15 cellular contexts compared by ENCODE assay signal in genomic region chr7:140519007-140519399, GRCh38. TPM values are rescaled to one million over a fixed set of nuclear protein-coding genes. Genes with fewer than 3 reads are reported as not detected.
DNase-seq lines count a peak whose midpoint lies in the region; ATAC-seq and TF ChIP-seq lines count a peak whose summit lies in the region.
"Had no signal": no experiment of that assay in that cellular context is flagged by ENCODE, and none has a peak within 500 bp of the region (broad histone marks: within the 10 kb centered on the region; RNA-seq: fewer than 3 reads in every experiment).

No MANE protein-coding gene starts in this region.

- H3K27ac ChIP-seq in GM23338 (ENCODE audit: low read depth) = 0 out of 2 replicates have a peak overlapping the region, but pooled peaks have one; percentile 8
- peak overlapping the region; percentile 44 for H3K27ac ChIP-seq in ectodermal cell (ENCODE audit: insufficient read depth, low read depth, low read length, poor library complexity, severe bottlenecking)

- H3F3A ChIP-seq in GM23338 (replicated peaks; ENCODE audit: low read depth) = 0 out of 2 replicates have a peak, but pooled peaks cover 5% of the 10 kb centered on the region

- ATAC-seq in GM23338 = peak; percentile 14
- peak; percentile 4 for ATAC-seq in sciatic nerve
- ATAC-seq in GM21360 (IDR thresholded peaks at IDR 0.05; ENCODE audit: unreplicated experiment) = no peak

- H3K9me2 ChIP-seq in GM23338 (ENCODE audit: insufficient read depth) = no peaks in the 10 kb centered on the region

- DNase-seq in GM23338 (ENCODE audit: low spot score) = peak; percentile 21
- peak; percentile 73 for DNase-seq in islet precursor cell
- no peak for DNase-seq in sciatic nerve (ENCODE audit: low spot score)
- DNase-seq in amygdala (lab: John Stamatoyannopoulos, UW) = no peak
- DNase-seq in stimulated activated CD4-positive, alpha-beta T cell treated with anti-CD3 and anti-CD28 coated beads, Interleukin-4, amount 100 ng/mL, for 24 hours = no peak
- no peak for DNase-seq in erythroblast (lab: John Stamatoyannopoulos, UW)
- DNase-seq: activated CD4-positive, alpha-beta T cell treated with anti-CD3 and anti-CD28 coated beads, Interleukin-2, amount 50 U/mL, for 4 hours; activated naive CD8-positive, alpha-beta T cell treated with anti-CD3 and anti-CD28 coated beads for 36 hours; activated T-cell treated with anti-CD3 and anti-CD28 coated beads, Interleukin-2, amount 50 U/mL, for 48 hours; CD8-positive, alpha-beta memory T cell; EL; NCI-H526; OCI-M1 had no signal

- WGBS in ectodermal cell, 2 experiments = 77 to 79% methylated on average over 7 of the region's 7 CpGs

- intact Hi-C loops in sciatic nerve (cut with DNase I) = loop anchor here (5.0 kb wide), 1 partner anchor 138 kb away; no protein-coding TSS in a partner anchor

- peaks cover 5% of the 10 kb centered on the region for H3K27me3 Mint-ChIP-seq in GM23338 (ENCODE audit: insufficient read depth, low read depth, poor library complexity)

- H3K4me1 ChIP-seq in GM23338 (ENCODE audit: insufficient read depth) = peaks cover 5% of the 10 kb centered on the region; the same call in 1 of the 2 replicates
- H3K4me1 ChIP-seq in ectodermal cell (ENCODE audit: control insufficient read depth, insufficient read depth, low read length) = peaks cover 13% of the 10 kb centered on the region

- no peaks in the 10 kb centered on the region for H3K27me3 ChIP-seq in GM23338 (ENCODE audit: insufficient read depth)
- H3K27me3 ChIP-seq in ectodermal cell (ENCODE audit: control insufficient read depth, insufficient read depth, low read length, poor library complexity, severe bottlenecking) = no peaks in the 10 kb centered on the region

- peak overlapping the region; percentile 55; the same call in 1 of the 2 replicates for H3K27ac Mint-ChIP-seq in GM23338
- H3K27ac Mint-ChIP-seq: activated naive CD8-positive, alpha-beta T cell treated with anti-CD3 and anti-CD28 coated beads for 36 hours; CD8-positive, alpha-beta memory T cell had no signal

- no peaks in the 10 kb centered on the region for H3K9me3 ChIP-seq in ectodermal cell (ENCODE audit: control insufficient read depth, low read length)

- H3K79me2 ChIP-seq in GM23338 (replicated peaks; ENCODE audit: insufficient read depth) = no peaks in the 10 kb centered on the region

- no peak for TF ChIP-seq CTCF in GM23338 (conservative IDR thresholded peaks at IDR 0.05; ENCODE audit: low read depth in 2 of 2)

- no peaks in the 10 kb centered on the region for H3K36me3 ChIP-seq in GM23338 (ENCODE audit: insufficient read depth)
- peaks cover 3% of the 10 kb centered on the region for H3K36me3 ChIP-seq in ectodermal cell (ENCODE audit: control insufficient read depth, insufficient read depth, low read length)

- H3K4me3 Mint-ChIP-seq in GM23338 = no peak overlapping the region
- H3K4me3 Mint-ChIP-seq: activated naive CD8-positive, alpha-beta T cell treated with anti-CD3 and anti-CD28 coated beads for 36 hours; CD8-positive, alpha-beta memory T cell had no signal

- 0 out of 3 replicates have a peak, but pooled peaks cover 3% of the 10 kb centered on the region for H3K36me3 Mint-ChIP-seq in GM23338 (ENCODE audit: low read depth)
- H3K36me3 Mint-ChIP-seq: activated naive CD8-positive, alpha-beta T cell treated with anti-CD3 and anti-CD28 coated beads for 36 hours; CD8-positive, alpha-beta memory T cell had no signal

- H3K4me1 Mint-ChIP-seq in GM23338 = peaks cover 15% of the 10 kb centered on the region

- H3K9me3 Mint-ChIP-seq in GM23338 = no peaks in the 10 kb centered on the region; the same call in 1 of the 3 replicates
- H3K9me3 Mint-ChIP-seq: activated naive CD8-positive, alpha-beta T cell treated with anti-CD3 and anti-CD28 coated beads for 36 hours; CD8-positive, alpha-beta memory T cell had no signal

- peak overlapping the region; percentile 36; the same call in 1 of the 2 replicates for H3K4me2 ChIP-seq in GM23338

- H3K4me3 ChIP-seq in GM23338 = no peak overlapping the region
- H3K4me3 ChIP-seq in ectodermal cell (ENCODE audit: insufficient read depth, low read depth, low read length) = no peak overlapping the region

- TF ChIP-seq POLR2A in erythroblast (IDR thresholded peaks at IDR 0.05; ENCODE audit: low read length) = no peak

- peak overlapping the region; percentile 66; the same call in 1 of the 2 replicates for H2AFZ ChIP-seq in GM23338

- no peaks in the 10 kb centered on the region for H4K20me1 ChIP-seq in GM23338 (replicated peaks; ENCODE audit: insufficient read depth)

TF ChIP-seq in GM23338, 12 proteins besides CTCF, POLR2A, EP300 and RAD21 (continues in another document):
- no peak for TF ChIP-seq EZH2phosphoT487 (IDR thresholded peaks at IDR 0.05; ENCODE audit: unreplicated experiment)
- no peak for TF ChIP-seq ZNF462 (CRISPR knock-in tag; IDR thresholded peaks at IDR 0.05)
- TF ChIP-seq EZH2 (IDR thresholded peaks at IDR 0.05; ENCODE audit: low read depth, unreplicated experiment) = no peak
- TF ChIP-seq CREB1 (CRISPR knock-in tag; IDR thresholded peaks at IDR 0.05; ENCODE audit: low read depth) = no peak
- no peak for TF ChIP-seq ZNF331 (CRISPR knock-in tag; IDR thresholded peaks at IDR 0.05; ENCODE audit: low read depth)

RNA-seq across cellular contexts. Expression of gene MKRN1, which starts 39.7 kb away (rescaled TPM):
- total RNA-seq in GM23338 (2014; rRNA removed; shearing (Covaris generic)) = 86.8 and 102 TPM in 2 replicates
- polyA plus RNA-seq in GM23338 (2016; fragmentation: Nextera tagmentation; extraction: Ambion mirVana) = 63.5 and 65.0 TPM in 2 replicates
- 60.6 TPM for polyA plus RNA-seq in ectodermal cell (2013, experiment 1 of 4)
- polyA plus RNA-seq in ectodermal cell (2013, experiment 2 of 4) = 63.1 TPM
- polyA plus RNA-seq in ectodermal cell (2013, experiment 3 of 4) = 51.8 TPM
- polyA plus RNA-seq in ectodermal cell (2013, experiment 4 of 4) = 66.1 TPM
- total RNA-seq in sciatic nerve = 113 TPM

Comparison
In these comparisons a context has a peak if more than half of its experiments do, and no peak if none do; other contexts are left out.
1. DNase-seq: peak in GM23338 (single experiment) and islet precursor cell (single experiment); none in sciatic nerve (single experiment), amygdala (0 of 56), stimulated activated CD4-positive, alpha-beta T cell treated with anti-CD3 and anti-CD28 coated beads, Interleukin-4, amount 100 ng/mL, for 24 hours (single experiment) and erythroblast (0 of 2).